ENCODE assay signal across 8 cellular contexts in the genomic region with DNA sequence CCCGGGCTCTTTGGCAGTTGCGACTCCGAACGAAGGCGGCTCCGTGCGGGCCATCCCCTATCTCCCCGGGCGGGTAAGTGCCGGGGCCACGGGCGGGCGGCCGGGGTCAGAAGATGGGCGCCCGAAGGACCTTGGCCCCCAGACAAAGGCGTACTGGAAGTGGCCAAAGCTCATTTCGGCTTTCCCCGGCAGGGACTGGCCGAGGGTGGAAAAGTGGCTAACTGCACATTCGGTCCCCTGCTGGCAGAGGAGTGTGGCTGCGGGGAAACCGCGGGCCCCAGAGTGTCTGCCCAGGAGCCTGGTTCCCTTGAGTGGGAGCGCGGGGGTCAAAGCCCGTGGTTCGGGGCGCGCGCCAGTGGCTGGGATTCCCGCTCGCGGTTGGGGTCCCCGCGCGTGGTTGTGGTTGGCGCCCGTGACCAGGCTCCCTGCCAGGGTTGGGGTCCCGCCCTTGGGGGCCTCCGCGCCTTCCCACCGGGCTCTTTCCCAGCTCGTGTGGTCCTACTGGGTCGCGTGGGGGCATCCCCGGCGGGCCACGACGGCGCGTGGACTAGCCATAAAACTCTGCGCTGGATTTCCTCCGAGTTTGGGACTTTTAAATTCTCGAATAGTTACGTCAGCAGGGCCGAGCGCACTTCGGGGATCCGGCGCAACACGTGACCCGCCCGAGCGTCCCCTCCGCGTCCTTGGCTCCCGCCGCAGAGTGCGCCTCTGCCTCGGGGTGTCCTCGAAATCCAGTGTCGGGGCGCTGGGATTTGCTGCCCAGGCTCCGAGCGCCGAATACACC.
DNase-seq lines count a peak whose midpoint lies in the region; ATAC-seq and TF ChIP-seq lines count a peak whose summit lies in the region.

No MANE protein-coding gene starts in this region.

- peak overlapping the region; percentile 74 for H3K4me3 ChIP-seq in AG04449 (ENCODE audit: low read depth, low read length)
- H3K4me3 ChIP-seq in suprapubic skin: peak overlapping the region; percentile 60

- ATAC-seq in GM18868 (IDR thresholded peaks at IDR 0.05; ENCODE audit: unreplicated experiment) (peak; percentile 56), GM18907 (IDR thresholded peaks at IDR 0.05; ENCODE audit: unreplicated experiment) (no peak)

- peak; percentile 82 to 92 for TF ChIP-seq POLR2A in suprapubic skin (IDR thresholded peaks at IDR 0.05)

- peaks cover 48% of the 10 kb centered on the region for H3K4me1 ChIP-seq in suprapubic skin

- H3K36me3 ChIP-seq in suprapubic skin: no peaks in the 10 kb centered on the region

- H3K9me3 ChIP-seq in suprapubic skin: no peaks in the 10 kb centered on the region

- TF ChIP-seq EP300 in suprapubic skin (IDR thresholded peaks at IDR 0.05): no peak

- H3K27me3 ChIP-seq in layer of hippocampus (ENCODE audit: control insufficient read depth, insufficient read depth, low read length) (peaks cover 3% of the 10 kb centered on the region), suprapubic skin (no peaks in the 10 kb centered on the region)

- CTCF ChIA-PET in AG04449 (lab: Yijun Ruan, JAX): interaction anchor here (0.6 to 2.6 kb wide), 17 partner anchors 9 to 186 kb away, joined by 3 to 10 read pairs (median 4); partner anchors contain the start of genes ATE1 and NSMCE4A

- TF ChIP-seq CTCF in AG04449 (IDR thresholded peaks at IDR 0.05; ENCODE audit: insufficient read depth, low read length, missing control alignments): peak; percentile 75
- TF ChIP-seq CTCF in suprapubic skin (IDR thresholded peaks at IDR 0.05): peak; percentile 23 to 26

- POLR2A ChIA-PET in AG04449 (lab: Yijun Ruan, JAX): interaction anchor here (0.6 to 2.1 kb wide), 8 partner anchors 9 to 185 kb away, joined by 3 to 11 read pairs (median 3); partner anchors contain the start of gene ATE1

- 1% methylated on average over 29 of the region's 77 CpGs for WGBS in suprapubic skin

- DNase-seq in AG04449 (ENCODE audit: low read depth, low spot score) (no peak), NCI-H82 (lab: John Stamatoyannopoulos, UW) (peak; percentile 73), suprapubic skin (ENCODE audit: low spot score in 2 of 2) (peak; percentile 86 to 90)
- no peak for DNase-seq in activated naive CD4-positive, alpha-beta T cell treated with Interleukin-2 at 50 U/mL for 16 hours

- peak overlapping the region; percentile 82 for H3K27ac ChIP-seq in cingulate gyrus (ENCODE audit: low read depth, low read length)
- H3K27ac ChIP-seq in layer of hippocampus (ENCODE audit: low read depth, low read length): peak overlapping the region; percentile 73
- peak overlapping the region; percentile 94 for H3K27ac ChIP-seq in suprapubic skin

Comparison
In these comparisons a context has a peak if more than half of its experiments do, and no peak if none do; other contexts are left out.
1. DNase-seq: peak in NCI-H82 (single experiment) and suprapubic skin (2 of 2); none in AG04449 (single experiment) and activated naive CD4-positive, alpha-beta T cell treated with Interleukin-2 at 50 U/mL for 16 hours (single experiment).
2. Peak in every context shown above with its lines, with median percentiles within 50 percentile points of each other: H3K27ac ChIP-seq.